In genomic region chr1:172143384-172144025, GRCh38 we compare ENCODE assay signal across 12 cellular contexts.
DNase-seq lines count a peak whose midpoint lies in the region; ATAC-seq, FAIRE-seq and TF ChIP-seq lines count a peak whose summit lies in the region.
"Had no signal": no experiment of that assay in that cellular context is flagged by ENCODE, and none has a peak within 500 bp of the region (broad histone marks: within the 10 kb centered on the region; RNA-seq: fewer than 3 reads in every experiment).

No MANE protein-coding gene starts in this region.

- CTCF ChIA-PET in CD4-positive, alpha-beta T cell (lab: Charles Lee): no interaction called here

- no peaks in the 10 kb centered on the region for H3K9me3 ChIP-seq in CD4-positive, alpha-beta T cell (ENCODE audit: control insufficient read depth, low read length)

- POLR2A ChIA-PET in CD4-positive, alpha-beta T cell (lab: Charles Lee): interaction anchor here (0.5 to 0.7 kb wide), 2 partner anchors 252 to 330 kb away, joined by 3 read pairs; no protein-coding TSS in a partner anchor

- no peaks in the 10 kb centered on the region for H3K27me3 ChIP-seq in bronchial epithelial cell (ENCODE audit: control insufficient read depth, insufficient read depth, low read length)
- H3K27me3 ChIP-seq in CD4-positive, alpha-beta T cell (ENCODE audit: control insufficient read depth, insufficient read depth, low read length): no peaks in the 10 kb centered on the region

- H3K4me1 Mint-ChIP-seq in CD4-positive, alpha-beta T cell (ENCODE audit: low read depth): no peaks in the 10 kb centered on the region
- H3K4me1 Mint-ChIP-seq: central memory CD8-positive, alpha-beta T cell had no signal

- intact Hi-C loops in CD4-positive, alpha-beta T cell (cut with DNase I, micrococcal nuclease): no loop called here

- H3K27ac Mint-ChIP-seq in CD4-positive, alpha-beta T cell: no peak overlapping the region

- H3K4me3 ChIP-seq in bronchial epithelial cell (ENCODE audit: low read depth, low read length): no peak overlapping the region

- H3K27me3 Mint-ChIP-seq in CD4-positive, alpha-beta T cell: no peaks in the 10 kb centered on the region
- H3K27me3 Mint-ChIP-seq: central memory CD8-positive, alpha-beta T cell; naive B cell had no signal

- ATAC-seq in HG03460 (IDR thresholded peaks at IDR 0.05; ENCODE audit: unreplicated experiment): no peak
- no peak for ATAC-seq in CD4-positive, alpha-beta T cell (ENCODE audit: poor library complexity)

- H3K36me3 Mint-ChIP-seq in CD4-positive, alpha-beta T cell (ENCODE audit: low read depth): no peaks in the 10 kb centered on the region
- H3K36me3 Mint-ChIP-seq: naive B cell had no signal

- H3K36me3 ChIP-seq in bronchial epithelial cell (ENCODE audit: control insufficient read depth, insufficient read depth, low read length): no peaks in the 10 kb centered on the region

- FAIRE-seq in bronchial epithelial cell (lab: Jason Lieb, UNC): no peak

- H3K4me3 Mint-ChIP-seq in CD4-positive, alpha-beta T cell: no peak overlapping the region
- H3K4me3 Mint-ChIP-seq: central memory CD8-positive, alpha-beta T cell; naive B cell had no signal

- DNase-seq in H4 (ENCODE audit: low spot score) (peak; percentile 32), bronchial epithelial cell (ENCODE audit: low read depth) (peak; percentile 61), kidney tubule cell (ENCODE audit: low spot score) (peak; percentile 9), smooth muscle cell of the brain vasculature (ENCODE audit: low read depth, low spot score) (peak; percentile 63), amygdala (lab: John Stamatoyannopoulos, UW) (no peak), NCI-H748 (lab: John Stamatoyannopoulos, UW; ENCODE audit: unreplicated experiment) (no peak)
- no peak for DNase-seq in CD4-positive, alpha-beta T cell
- DNase-seq: activated CD4-positive, alpha-beta T cell treated with anti-CD3 and anti-CD28 coated beads, Interleukin-2, amount 50 U/mL, for 4 hours; DND-41; naive B cell had no signal

- no peak for TF ChIP-seq CTCF in bronchial epithelial cell (IDR thresholded peaks at IDR 0.05; ENCODE audit: insufficient read depth, low read length, severe bottlenecking)
- no peak for TF ChIP-seq CTCF in CD4-positive, alpha-beta T cell (IDR thresholded peaks at IDR 0.05)

- no peaks in the 10 kb centered on the region for H3K9me3 Mint-ChIP-seq in CD4-positive, alpha-beta T cell
- H3K9me3 Mint-ChIP-seq: central memory CD8-positive, alpha-beta T cell; naive B cell had no signal

- H3K27ac ChIP-seq in CD4-positive, alpha-beta T cell (ENCODE audit: low read depth, low read length): no peak overlapping the region

Comparison
In these comparisons a context has a peak if more than half of its experiments do, and no peak if none do; other contexts are left out.
1. DNase-seq: peak in H4 (single experiment), bronchial epithelial cell (single experiment), kidney tubule cell (single experiment) and smooth muscle cell of the brain vasculature (single experiment); none in amygdala (0 of 56), CD4-positive, alpha-beta T cell (0 of 10) and NCI-H748 (single experiment).